In the genomic region with DNA sequence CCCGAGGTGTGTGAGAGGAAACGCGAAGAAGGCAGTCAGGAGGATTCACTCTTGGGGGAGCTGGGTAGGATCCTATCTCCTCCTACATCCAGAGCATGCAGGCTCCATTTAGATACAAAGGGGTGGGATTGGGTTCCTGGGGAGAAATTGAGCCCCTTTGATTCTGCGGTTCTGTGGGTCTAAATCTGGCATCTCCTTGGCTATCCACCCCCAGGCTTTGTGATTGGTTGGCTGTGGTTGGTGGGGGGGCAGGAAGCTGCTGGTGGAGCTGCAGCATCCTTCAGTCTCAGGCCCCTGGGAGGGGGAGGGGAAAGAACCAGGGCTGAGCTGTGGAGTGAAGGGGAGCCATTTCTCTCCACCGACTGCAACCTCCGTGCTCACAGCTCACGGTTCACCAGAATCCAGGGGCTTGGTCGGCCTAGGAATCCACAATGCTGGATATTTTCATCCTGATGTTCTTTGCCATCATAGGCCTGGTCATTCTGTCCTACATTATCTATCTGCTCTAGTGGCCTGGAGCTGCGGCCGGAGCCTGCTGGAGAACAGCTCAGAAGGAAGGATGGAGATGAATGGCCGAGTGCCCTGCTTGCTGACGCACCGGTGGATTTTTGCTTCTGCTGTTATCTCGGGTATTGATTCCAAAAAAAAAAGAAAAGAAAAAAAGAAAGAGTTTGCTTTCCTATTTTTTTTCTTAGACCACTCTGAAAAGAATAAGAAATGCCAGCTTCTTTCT, we compare ENCODE assay signal across 10 cellular contexts.
A peak's percentile ranks its signal among the peaks of the same experiment; 100 is the strongest.
DNase-seq lines count a peak whose midpoint lies in the region; ATAC-seq, FAIRE-seq and TF ChIP-seq lines count a peak whose summit lies in the region.
"Had no signal": no experiment of that assay in that cellular context is flagged by ENCODE, and none has a peak within 500 bp of the region (broad histone marks: within the 10 kb centered on the region; RNA-seq: fewer than 3 reads in every experiment).

Gene LASP1NB (plus strand): TSS at position 352 of the 733 bp plus-strand sequence.

- H2BK15ac ChIP-seq in H1 (ENCODE audit: low read length), result peak within 1 kb of the TSS; percentile 61; the same call in 1 of the 2 replicates

- 79% methylated on average over 14 of the region's 14 CpGs; no CpG with 5 or more reads in 1 of the 2 experiments for WGBS in H1 (ENCODE audit: extremely low coverage in 1 of 2, insufficient coverage in 1 of 2, insufficient read length in 1 of 2, insufficient replicate concordance in 2 of 2, low coverage in 1 of 2, low lambda C conversion rate in 2 of 2, missing lambda C conversion rate in 1 of 2), 2 experiments

- no peak within 1 kb of the TSS for H3K14ac ChIP-seq in H1 (ENCODE audit: insufficient read length)

- no peak within 1 kb of the TSS for H3K4me3 Mint-ChIP-seq in T-helper 1 cell treated with Interleukin-12 subunit alpha and Interleukin-12 subunit beta and Interleukin-4 antibody, amounts not matched to agents 30 μg/mL and 1 μg/mL, for 36 hours
- peak within 1 kb of the TSS; percentile 87 for H3K4me3 Mint-ChIP-seq in neural progenitor cell

- H3K36me3 Mint-ChIP-seq in T-helper 1 cell treated with Interleukin-12 subunit alpha and Interleukin-12 subunit beta and Interleukin-4 antibody, amounts not matched to agents 30 μg/mL and 1 μg/mL, for 36 hours (ENCODE audit: low read depth), result peaks cover 4% of the 10 kb centered on the region
- H3K36me3 Mint-ChIP-seq in neural progenitor cell, result peaks cover 3% of the 10 kb centered on the region

- no peaks in the 10 kb centered on the region for H3K9me3 ChIP-seq in H1 (ENCODE audit: insufficient read depth in 2 of 2, low read depth in 1 of 2, low read length in 1 of 2)
- no peaks in the 10 kb centered on the region for H3K9me3 ChIP-seq in neural progenitor cell (ENCODE audit: low read depth)
- no peaks in the 10 kb centered on the region for H3K9me3 ChIP-seq in HAP-1

- no peaks in the 10 kb centered on the region for H3K23me2 ChIP-seq in H1 (ENCODE audit: low read depth, low read length)

- no peaks in the 10 kb centered on the region for H3K79me1 ChIP-seq in H1 (ENCODE audit: low read depth, low read length)

- H3K79me2 ChIP-seq in H1 (ENCODE audit: control insufficient read depth in 1 of 2, insufficient read depth in 2 of 2, low read length in 2 of 2) (no peaks in the 10 kb centered on the region), neural progenitor cell (ENCODE audit: low read depth) (no peaks in the 10 kb centered on the region)

- TF ChIP-seq CTCF in H1 (IDR thresholded peaks at IDR 0.05; ENCODE audit: control extremely low read depth in 1 of 3, insufficient read depth in 1 of 3, low read depth in 1 of 3, low read length in 3 of 3) (no peak), neural progenitor cell (IDR thresholded peaks at IDR 0.05) (no peak)

- no peak within 1 kb of the TSS for H3K23ac ChIP-seq in H1 (ENCODE audit: insufficient read length)

- H3K27me3 ChIP-seq in H1 (replicated peaks in 1 of 4; ENCODE audit: control insufficient read depth in 3 of 4, extremely low read depth in 1 of 4, insufficient read depth in 3 of 4, low read length in 3 of 4) (no peaks in the 10 kb centered on the region), neural progenitor cell (no peaks in the 10 kb centered on the region), HAP-1 (ENCODE audit: low read depth) (no peaks in the 10 kb centered on the region)

- H3K4me1 Mint-ChIP-seq in T-helper 1 cell treated with Interleukin-12 subunit alpha and Interleukin-12 subunit beta and Interleukin-4 antibody, amounts not matched to agents 30 μg/mL and 1 μg/mL, for 36 hours (ENCODE audit: low read depth), result peaks cover 22% of the 10 kb centered on the region
- peaks cover 50% of the 10 kb centered on the region for H3K4me1 Mint-ChIP-seq in neural progenitor cell

- H4K5ac ChIP-seq in H1 (ENCODE audit: insufficient read length, low read depth, low read length), result peak within 1 kb of the TSS; percentile 34

- H3F3A ChIP-seq in neural progenitor cell (ENCODE audit: low read depth), result peaks cover 36% of the 10 kb centered on the region

- H3K4me1 ChIP-seq in H1 (replicated peaks in 1 of 4; ENCODE audit: control insufficient read depth in 3 of 4, insufficient read depth in 4 of 4, low read length in 3 of 4) (peaks cover 0 to 13% (median 9%) of the 10 kb centered on the region in 4 experiments; a peak in 6 of 7 replicates), neural progenitor cell (peaks cover 32% of the 10 kb centered on the region), HAP-1 (no peaks in the 10 kb centered on the region)

- H3K27ac Mint-ChIP-seq in T-helper 1 cell treated with Interleukin-12 subunit alpha and Interleukin-12 subunit beta and Interleukin-4 antibody, amounts not matched to agents 30 μg/mL and 1 μg/mL, for 36 hours, result peak within 1 kb of the TSS; percentile 34
- peak within 1 kb of the TSS; percentile 64 for H3K27ac Mint-ChIP-seq in neural progenitor cell

- peak within 1 kb of the TSS; percentile 98 for H2AFZ ChIP-seq in H1 (ENCODE audit: low read length)
- peak within 1 kb of the TSS; percentile 66 for H2AFZ ChIP-seq in neural progenitor cell (replicated peaks)

- H3K27ac ChIP-seq in H1 (ENCODE audit: low read depth, low read length) (no peak within 1 kb of the TSS), neural progenitor cell (no peak within 1 kb of the TSS)

- H2BK12ac ChIP-seq in H1 (ENCODE audit: low read depth, low read length), result peak within 1 kb of the TSS; percentile 40; the same call in 1 of the 2 replicates

- H2BK5ac ChIP-seq in H1 (ENCODE audit: low read depth, low read length), result no peak within 1 kb of the TSS

- H4K20me1 ChIP-seq in H1 (replicated peaks in 1 of 2; ENCODE audit: control insufficient read depth in 1 of 2, insufficient read depth in 2 of 2, low read length in 2 of 2) (peaks cover 2 to 3% of the 10 kb centered on the region in 2 experiments), neural progenitor cell (ENCODE audit: low read depth) (no peaks in the 10 kb centered on the region)

- H3K4me3 ChIP-seq in H1 (ENCODE audit: extremely low read depth in 1 of 4, insufficient read depth in 2 of 4, low read depth in 3 of 4, low read length in 4 of 4) (peak within 1 kb of the TSS in 1 of 4 experiments; percentile 20; a peak in 1 of 8 replicates), neural progenitor cell (peak within 1 kb of the TSS; percentile 26), HAP-1 (no peak within 1 kb of the TSS)

- 0 out of 2 replicates have a peak within 1 kb of the TSS, but pooled peaks have one; percentile 3 for H2BK20ac ChIP-seq in H1 (ENCODE audit: low read length)

- no peak for TF ChIP-seq EP300 in H1 (IDR thresholded peaks at IDR 0.05; ENCODE audit: borderline replicate concordance in 1 of 2, low read depth in 2 of 2, low read length in 2 of 2)

- ATAC-seq in HG02852 (IDR thresholded peaks at IDR 0.05; ENCODE audit: unreplicated experiment), result no peak

- peak; percentile 95 for DNase-seq in Ammon's horn (ENCODE audit: low spot score)
- peak in 1 of 2 experiments; percentile 76 for DNase-seq in H1 (ENCODE audit: low read depth in 1 of 2, low spot score in 2 of 2)
- peak; percentile 63 for DNase-seq in neural progenitor cell (ENCODE audit: low spot score)
- DNase-seq in HAP-1 (ENCODE audit: low spot score in 2 of 2), result no peak
- no peak for DNase-seq in SW480 (ENCODE audit: low spot score)
- DNase-seq in NCI-H748 (lab: John Stamatoyannopoulos, UW; ENCODE audit: unreplicated experiment), result no peak
- DNase-seq: Kasumi-1 had no signal

- peak within 1 kb of the TSS; percentile 75; the same call in 1 of the 2 replicates for H4K8ac ChIP-seq in H1 (ENCODE audit: extremely low read depth, insufficient read depth, low read length)

- FAIRE-seq in H1 (lab: Jason Lieb, UNC), result no peak
- FAIRE-seq: bronchial epithelial cell had no signal

- H3K9ac ChIP-seq in H1 (replicated peaks in 1 of 4; ENCODE audit: extremely low read depth in 1 of 4, low read depth in 3 of 4, low read length in 3 of 4) (peak within 1 kb of the TSS in 3 of 4 experiments; percentile 6 to 45 (median 35); a peak in 4 of 7 replicates), neural progenitor cell (no peak within 1 kb of the TSS)

- H3K4ac ChIP-seq in H1 (replicated peaks; ENCODE audit: insufficient read length, low read depth, low read length), result no peak within 1 kb of the TSS

- in situ Hi-C loops in HAP-1 (cut with MboI; ENCODE audit: low sequenced_read_pairs), result no loop called here

- H4K91ac ChIP-seq in H1 (replicated peaks; ENCODE audit: insufficient read length, low read length), result peak within 1 kb of the TSS; percentile 46

- H3K18ac ChIP-seq in H1 (ENCODE audit: extremely low read depth, low read length), result peak within 1 kb of the TSS; percentile 55

- no peak within 1 kb of the TSS; the same call in 1 of the 2 replicates for H2AK5ac ChIP-seq in H1 (ENCODE audit: low read depth, low read length)

- no peaks in the 10 kb centered on the region for H3K9me3 Mint-ChIP-seq in T-helper 1 cell treated with Interleukin-12 subunit alpha and Interleukin-12 subunit beta and Interleukin-4 antibody, amounts not matched to agents 30 μg/mL and 1 μg/mL, for 36 hours
- H3K9me3 Mint-ChIP-seq in neural progenitor cell, result no peaks in the 10 kb centered on the region

- H3K36me3 ChIP-seq in H1 (ENCODE audit: control insufficient read depth in 2 of 4, insufficient read depth in 4 of 4, low read length in 3 of 4) (no peaks in the 10 kb centered on the region; a peak in 1 of 8 replicates), neural progenitor cell (no peaks in the 10 kb centered on the region), HAP-1 (replicated peaks) (no peaks in the 10 kb centered on the region)

- CTCF ChIA-PET in H1 (lab: Charles Lee; ENCODE audit: partially characterized antibody), result interaction anchor here (0.7 to 5.2 kb wide), 27 partner anchors 11 to 383 kb away, joined by 3 to 40 read pairs (median 5); partner anchors contain the start of genes FBXO47, PLXDC1 and RPL23

- no peak within 1 kb of the TSS for H2BK120ac ChIP-seq in H1 (replicated peaks; ENCODE audit: low read depth, low read length)

- H3K27me3 Mint-ChIP-seq in T-helper 1 cell treated with Interleukin-12 subunit alpha and Interleukin-12 subunit beta and Interleukin-4 antibody, amounts not matched to agents 30 μg/mL and 1 μg/mL, for 36 hours (ENCODE audit: low read depth), result no peaks in the 10 kb centered on the region
- peaks cover 3% of the 10 kb centered on the region for H3K27me3 Mint-ChIP-seq in neural progenitor cell (ENCODE audit: insufficient read depth, low read depth)

- POLR2A ChIA-PET in H1 (lab: Charles Lee; ENCODE audit: partially characterized antibody), result interaction anchor here (0.5 to 14.4 kb wide), 12 partner anchors 15 to 127 kb away, joined by 3 to 98 read pairs (median 4); partner anchors contain the start of genes FBXO47, LASP1, PIP4K2B and RPL23

- peak in 1 of 2 experiments; percentile 41; a peak in 1 of 3 replicates for TF ChIP-seq POLR2A in H1 (IDR thresholded peaks at IDR 0.05; ENCODE audit: control extremely low read depth in 1 of 2, low read depth in 2 of 2, low read length in 2 of 2)

- TF ChIP-seq RAD21 in H1 (IDR thresholded peaks at IDR 0.05 in 1 of 2, conservative IDR thresholded peaks at IDR 0.05 in 1 of 2; ENCODE audit: low read depth in 2 of 2, low read length in 2 of 2), result no peak

- H3K4me2 ChIP-seq in H1 (ENCODE audit: insufficient read depth in 1 of 2, low read depth in 2 of 2, low read length in 2 of 2) (peak within 1 kb of the TSS; percentile 15 to 49; a peak in 3 of 4 replicates), neural progenitor cell (peak within 1 kb of the TSS; percentile 70)

- no peak within 1 kb of the TSS for H3K56ac ChIP-seq in H1 (replicated peaks; ENCODE audit: insufficient read length, low read depth, low read length)

TF ChIP-seq in H1, 55 proteins besides CTCF, POLR2A, EP300 and RAD21 (continues in another document):
- TF ChIP-seq ASH2L (IDR thresholded peaks at IDR 0.05; ENCODE audit: low read length), result peak; percentile 63

Comparison
In these comparisons a context has a peak if more than half of its experiments do, and no peak if none do; other contexts are left out.
1. DNase-seq: peak in Ammon's horn (single experiment) and neural progenitor cell (single experiment); none in HAP-1 (0 of 2), SW480 (single experiment) and NCI-H748 (single experiment).